In genomic region chr4:159855731-159856130, GRCh38 we compare ENCODE assay signal across 25 cellular contexts.
"Had no signal": no experiment of that assay in that cellular context is flagged by ENCODE, and none has a peak within 500 bp of the region (broad histone marks: within the 10 kb centered on the region; RNA-seq: fewer than 3 reads in every experiment).

No MANE protein-coding gene starts in this region.

- H3K4me1 ChIP-seq: esophagus muscularis mucosa, foreskin keratinocyte, gastroesophageal sphincter, heart left ventricle, left lung, prostate gland, sigmoid colon, testis, tibial artery, upper lobe of left lung had no signal

- H3K4me3 ChIP-seq: esophagus muscularis mucosa, gastroesophageal sphincter, heart left ventricle, hepatocyte, left lung, prostate gland, sigmoid colon, testis, tibial artery, upper lobe of left lung had no signal

- H3K27ac Mint-ChIP-seq: dendritic cell treated with granulocyte-macrophage colony-stimulating factor and Interleukin-4, amounts not matched to agents 40 ng/mL and 50 ng/mL, for 4 days; naive thymus-derived CD4-positive, alpha-beta T cell; nephron; stimulated activated memory B cell treated with anti-CD40 and anti-IgM and Interleukin-4, amounts not matched to agents 10 μg/mL and 1 μg/mL and 100 μg/mL, for 72 hours had no signal

- H3K4me2 ChIP-seq: hepatocyte had no signal

- H3K27me3 ChIP-seq: esophagus muscularis mucosa, foreskin keratinocyte, gastroesophageal sphincter, heart left ventricle, hepatocyte, left lung, sigmoid colon, testis, tibial artery, upper lobe of left lung had no signal

- H3K79me2 ChIP-seq: hepatocyte had no signal

- H3K4me3 Mint-ChIP-seq: dendritic cell treated with granulocyte-macrophage colony-stimulating factor and Interleukin-4, amounts not matched to agents 40 ng/mL and 50 ng/mL, for 4 days; naive thymus-derived CD4-positive, alpha-beta T cell; nephron; stimulated activated memory B cell treated with anti-CD40 and anti-IgM and Interleukin-4, amounts not matched to agents 10 μg/mL and 1 μg/mL and 100 μg/mL, for 72 hours had no signal

- H3K4me1 Mint-ChIP-seq: naive thymus-derived CD4-positive, alpha-beta T cell; nephron; stimulated activated memory B cell treated with anti-CD40 and anti-IgM and Interleukin-4, amounts not matched to agents 10 μg/mL and 1 μg/mL and 100 μg/mL, for 72 hours had no signal

- ATAC-seq: foreskin keratinocyte; gastroesophageal sphincter; heart left ventricle; left lung; naive thymus-derived CD4-positive, alpha-beta T cell; right cardiac atrium; stimulated activated memory B cell treated with anti-CD40 and anti-IgM and Interleukin-4, amounts not matched to agents 10 μg/mL and 1 μg/mL and 100 μg/mL, for 72 hours; stimulated activated naive CD8-positive, alpha-beta T cell treated with anti-CD3 and anti-CD28 coated beads, Interleukin-15, Interleukin-2, amounts not matched to agents 100 U/mL and 50 U/mL, for 24 hours had no signal

- H3K36me3 ChIP-seq: esophagus muscularis mucosa, gastroesophageal sphincter, heart left ventricle, left lung, prostate gland, sigmoid colon, tibial artery, upper lobe of left lung had no signal

- H3K27me3 Mint-ChIP-seq: dendritic cell treated with granulocyte-macrophage colony-stimulating factor and Interleukin-4, amounts not matched to agents 40 ng/mL and 50 ng/mL, for 4 days; naive thymus-derived CD4-positive, alpha-beta T cell; stimulated activated memory B cell treated with anti-CD40 and anti-IgM and Interleukin-4, amounts not matched to agents 10 μg/mL and 1 μg/mL and 100 μg/mL, for 72 hours had no signal

- H2AFZ ChIP-seq: hepatocyte had no signal

- DNase-seq: effector memory CD4-positive, alpha-beta T cell; heart left ventricle; kidney; left lung; mesenchymal stem cell; midbrain; naive thymus-derived CD4-positive, alpha-beta T cell; nucleus accumbens; right cardiac atrium; sigmoid colon; stimulated activated CD4-positive, alpha-beta T cell treated with anti-CD3 and anti-CD28 coated beads, Interleukin-2, amount 100 ng/mL, for 24 hours; stimulated activated CD4-positive, alpha-beta T cell treated with anti-CD3 and anti-CD28 coated beads, Interleukin-4, amount 100 ng/mL, for 24 hours; stimulated activated naive CD8-positive, alpha-beta T cell treated with anti-CD3 and anti-CD28 coated beads, Interleukin-15, Interleukin-2, amounts not matched to agents 100 U/mL and 50 U/mL, for 24 hours; substantia nigra; testis; tibial artery; upper lobe of left lung had no signal

- H3K9me3 ChIP-seq: esophagus muscularis mucosa, gastroesophageal sphincter, left lung, prostate gland, sigmoid colon, testis, tibial artery, upper lobe of left lung had no signal

- H3K27ac ChIP-seq: esophagus muscularis mucosa, foreskin keratinocyte, gastroesophageal sphincter, heart left ventricle, hepatocyte, left lung, prostate gland, sigmoid colon, testis, tibial artery, upper lobe of left lung had no signal

- H3K9me3 Mint-ChIP-seq: dendritic cell treated with granulocyte-macrophage colony-stimulating factor and Interleukin-4, amounts not matched to agents 40 ng/mL and 50 ng/mL, for 4 days; nephron had no signal

- H3K36me3 Mint-ChIP-seq: naive thymus-derived CD4-positive, alpha-beta T cell; stimulated activated memory B cell treated with anti-CD40 and anti-IgM and Interleukin-4, amounts not matched to agents 10 μg/mL and 1 μg/mL and 100 μg/mL, for 72 hours had no signal
